In genomic region chr11:27754035-27755017, GRCh38 we compare ENCODE assay signal across 12 cellular contexts. TPM values are rescaled to one million over a fixed set of nuclear protein-coding genes. Genes with fewer than 3 reads are reported as not detected.
DNase-seq lines count a peak whose midpoint lies in the region; ATAC-seq and TF ChIP-seq lines count a peak whose summit lies in the region.
"Had no signal": no experiment of that assay in that cellular context is flagged by ENCODE, and none has a peak within 500 bp of the region (broad histone marks: within the 10 kb centered on the region; RNA-seq: fewer than 3 reads in every experiment).

No MANE protein-coding gene starts in this region.

- TF ChIP-seq CTCF in astrocyte of the spinal cord (IDR thresholded peaks at IDR 0.05; ENCODE audit: low read depth, low read length) (no peak), psoas muscle (IDR thresholded peaks at IDR 0.05) (no peak)

- H3K4me1 ChIP-seq in psoas muscle = no peaks in the 10 kb centered on the region
- H3K4me1 ChIP-seq: parathyroid adenoma had no signal

- ATAC-seq in GM18511 (IDR thresholded peaks at IDR 0.05; ENCODE audit: unreplicated experiment) (peak; percentile 64), HG03469 (IDR thresholded peaks at IDR 0.05; ENCODE audit: unreplicated experiment) (peak; percentile 80), psoas muscle (no peak)

- peaks cover 0 to 3% (median 0%) of the 10 kb centered on the region in 3 donors for H3K27me3 ChIP-seq in psoas muscle (ENCODE audit: insufficient read depth in 3 of 3, low read length in 2 of 3)

- no peaks in the 10 kb centered on the region for H3K9me3 ChIP-seq in psoas muscle

- DNase-seq in astrocyte of the spinal cord (ENCODE audit: low read depth, low spot score) = peak; percentile 93
- DNase-seq in renal cortical epithelial cell (ENCODE audit: low read depth) = peak; percentile 97
- no peak for DNase-seq in NCI-H1092 (lab: John Stamatoyannopoulos, UW)
- no peak for DNase-seq in NCI-H2081 treated with DMSO at 0.1 percent for 48 hours (lab: John Stamatoyannopoulos, UW)
- no peak for DNase-seq in psoas muscle
- DNase-seq in HT-29 (ENCODE audit: low spot score) = no peak
- DNase-seq: anterior cingulate cortex, KBM-7, NCI-H69 had no signal

- H3K27ac ChIP-seq in psoas muscle = no peak overlapping the region
- H3K27ac ChIP-seq: parathyroid adenoma had no signal

- H3K4me3 ChIP-seq in astrocyte of the spinal cord (ENCODE audit: low read depth, low read length) = no peak overlapping the region
- H3K4me3 ChIP-seq in psoas muscle = no peak overlapping the region

- in situ Hi-C loops in astrocyte of the spinal cord (cut with HindIII; ENCODE audit: low sequenced_read_pairs) = no loop called here

- H3K36me3 ChIP-seq in psoas muscle (ENCODE audit: insufficient read depth in 1 of 2, low read depth in 1 of 2) = no peaks in the 10 kb centered on the region

- intact Hi-C loops in psoas muscle (cut with DNase I) = no loop called here

- WGBS in psoas muscle, 3 donors = 40 to 44% (median 41%) methylated on average over 13 of the region's 13 CpGs

RNA-seq across cellular contexts. Expression of gene BDNF, which starts 54.1 kb away (rescaled TPM):
- 6.4 and 7.6 TPM in 2 replicates for total RNA-seq in renal cortical epithelial cell
- total RNA-seq in psoas muscle = 1 to 10 TPM in 1 of 4 donors, under 1 TPM in 3; 0.04 to 3.4 (median 0.13) TPM
- under 1 TPM in 2 of 3 donors, not detected in 1; 0.01 to 0.83 TPM for polyA plus RNA-seq in psoas muscle
- 0.37 and 0.53 TPM in 2 replicates for total RNA-seq in HT-29 (2014; rRNA removed; shearing (Covaris generic))

Comparison
In these comparisons a context has a peak if more than half of its experiments do, and no peak if none do; other contexts are left out.
1. ATAC-seq: peak in GM18511 (single experiment) and HG03469 (single experiment); none in psoas muscle (0 of 4).
2. DNase-seq: peak in astrocyte of the spinal cord (single experiment) and renal cortical epithelial cell (single experiment); none in NCI-H1092 (single experiment), NCI-H2081 treated with DMSO at 0.1 percent for 48 hours (single experiment), psoas muscle (0 of 2) and HT-29 (single experiment).